ENCODE assay signal across 2 cellular contexts in the genomic region with DNA sequence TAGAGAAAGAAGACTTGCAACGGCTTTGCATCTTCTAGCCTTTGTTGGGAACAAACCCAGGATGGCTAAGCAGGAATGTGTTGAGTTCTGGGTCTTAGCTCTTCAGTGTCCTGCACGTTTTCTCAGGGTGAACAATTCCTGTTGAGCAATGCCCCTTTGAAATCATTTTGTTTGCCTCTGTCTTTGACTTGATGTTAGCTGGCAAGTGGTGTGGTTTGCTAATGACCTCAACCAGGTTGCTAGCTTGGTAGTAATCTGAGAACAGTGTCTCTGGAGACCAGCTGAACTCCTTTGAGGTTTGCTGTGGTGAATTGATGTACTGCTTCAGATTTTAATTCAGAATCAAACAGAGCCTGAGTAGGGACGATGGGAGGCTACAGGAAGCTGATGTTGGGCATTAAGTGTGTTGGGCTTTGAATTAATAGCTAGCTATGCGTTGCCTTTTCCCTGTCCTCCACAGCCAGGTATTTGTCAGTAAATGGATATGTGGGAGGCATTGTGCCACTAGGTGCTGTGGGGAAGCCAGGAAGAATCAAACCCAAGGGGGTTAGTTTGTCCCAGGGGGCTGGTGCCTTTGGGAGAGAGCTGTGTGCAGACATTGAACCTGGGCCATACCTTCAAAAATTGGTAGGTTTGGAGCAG.
TF ChIP-seq lines count a peak whose summit lies in the region.

No MANE protein-coding gene starts in this region.

TF ChIP-seq in A549, 52 proteins besides CTCF, POLR2A, EP300 and RAD21 (continued from another document):
- TF ChIP-seq HDAC2 (IDR thresholded peaks at IDR 0.05) (no peak), HOXA7 (CRISPR knock-in tag; IDR thresholded peaks at IDR 0.05) (no peak)
- TF ChIP-seq, protein P1, sequence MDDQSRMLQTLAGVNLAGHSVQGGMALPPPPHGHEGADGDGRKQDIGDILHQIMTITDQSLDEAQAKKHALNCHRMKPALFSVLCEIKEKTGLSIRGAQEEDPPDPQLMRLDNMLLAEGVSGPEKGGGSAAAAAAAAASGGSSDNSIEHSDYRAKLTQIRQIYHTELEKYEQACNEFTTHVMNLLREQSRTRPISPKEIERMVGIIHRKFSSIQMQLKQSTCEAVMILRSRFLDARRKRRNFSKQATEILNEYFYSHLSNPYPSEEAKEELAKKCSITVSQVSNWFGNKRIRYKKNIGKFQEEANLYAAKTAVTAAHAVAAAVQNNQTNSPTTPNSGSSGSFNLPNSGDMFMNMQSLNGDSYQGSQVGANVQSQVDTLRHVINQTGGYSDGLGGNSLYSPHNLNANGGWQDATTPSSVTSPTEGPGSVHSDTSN (IDR thresholded peaks at IDR 0.05): no peak
- TF ChIP-seq, protein P2, sequence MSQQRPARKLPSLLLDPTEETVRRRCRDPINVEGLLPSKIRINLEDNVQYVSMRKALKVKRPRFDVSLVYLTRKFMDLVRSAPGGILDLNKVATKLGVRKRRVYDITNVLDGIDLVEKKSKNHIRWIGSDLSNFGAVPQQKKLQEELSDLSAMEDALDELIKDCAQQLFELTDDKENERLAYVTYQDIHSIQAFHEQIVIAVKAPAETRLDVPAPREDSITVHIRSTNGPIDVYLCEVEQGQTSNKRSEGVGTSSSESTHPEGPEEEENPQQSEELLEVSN (IDR thresholded peaks at IDR 0.05; ENCODE audit: borderline replicate concordance, low read depth): no peak

TF ChIP-seq in GM23338, 12 proteins besides CTCF, POLR2A, EP300 and RAD21:
- TF ChIP-seq ZNF462 (CRISPR knock-in tag; IDR thresholded peaks at IDR 0.05) (peak; percentile 96), CREB1 (CRISPR knock-in tag; IDR thresholded peaks at IDR 0.05; ENCODE audit: low read depth) (no peak)
